1 cellular context compared by ENCODE assay signal in genomic region chr20:58869662-58870227, GRCh38.
TF ChIP-seq lines count a peak whose summit lies in the region.

No MANE protein-coding gene starts in this region.

TF ChIP-seq in HepG2, 621 proteins besides CTCF, POLR2A, EP300 and RAD21:
- no peak for TF ChIP-seq FOXA3 (CRISPR knock-in tag; IDR thresholded peaks at IDR 0.05)
- no peak for TF ChIP-seq ZSCAN31 (CRISPR knock-in tag; IDR thresholded peaks at IDR 0.05; ENCODE audit: low read depth)
- peak; percentile 84 for TF ChIP-seq MAFF (IDR thresholded peaks at IDR 0.05; ENCODE audit: low read depth, low read length)
- TF ChIP-seq NFIC (IDR thresholded peaks at IDR 0.05; ENCODE audit: low read length), result no peak
- no peak for TF ChIP-seq ZNF280B (CRISPR knock-in tag; IDR thresholded peaks at IDR 0.05; ENCODE audit: borderline replicate concordance)
- TF ChIP-seq JARID2 (CRISPR knock-in tag; IDR thresholded peaks at IDR 0.05; ENCODE audit: insufficient replicate concordance), result no peak
- no peak for TF ChIP-seq REST (IDR thresholded peaks at IDR 0.05; ENCODE audit: borderline replicate concordance in 1 of 2, low read depth in 1 of 2, low read length in 2 of 2)
- TF ChIP-seq ATF7 (IDR thresholded peaks at IDR 0.05), result peak; percentile 94
- TF ChIP-seq ATF7 (CRISPR knock-in tag; IDR thresholded peaks at IDR 0.05), result no peak
- TF ChIP-seq MAFK (conservative IDR thresholded peaks at IDR 0.05 in 1 of 2, IDR thresholded peaks at IDR 0.05 in 1 of 2; ENCODE audit: low read length in 2 of 2), result peak; percentile 87 to 90
- TF ChIP-seq ZHX2 (IDR thresholded peaks at IDR 0.05; ENCODE audit: low read depth), result no peak
- no peak for TF ChIP-seq ZHX2 (CRISPR knock-in tag; IDR thresholded peaks at IDR 0.05; ENCODE audit: borderline replicate concordance)
- TF ChIP-seq ZNF224 (CRISPR knock-in tag; IDR thresholded peaks at IDR 0.05), result 0 out of 2 replicates have a peak, but pooled peaks have one; percentile 19
- TF ChIP-seq ZNF790 (CRISPR knock-in tag; IDR thresholded peaks at IDR 0.05; ENCODE audit: borderline replicate concordance), result no peak
- no peak for TF ChIP-seq ATF1 (CRISPR knock-in tag; IDR thresholded peaks at IDR 0.05)
- TF ChIP-seq JDP2 (CRISPR knock-in tag; IDR thresholded peaks at IDR 0.05; ENCODE audit: borderline replicate concordance), result no peak
